Comparison of ENCODE assay signal across 1 cellular context in the genomic region with DNA sequence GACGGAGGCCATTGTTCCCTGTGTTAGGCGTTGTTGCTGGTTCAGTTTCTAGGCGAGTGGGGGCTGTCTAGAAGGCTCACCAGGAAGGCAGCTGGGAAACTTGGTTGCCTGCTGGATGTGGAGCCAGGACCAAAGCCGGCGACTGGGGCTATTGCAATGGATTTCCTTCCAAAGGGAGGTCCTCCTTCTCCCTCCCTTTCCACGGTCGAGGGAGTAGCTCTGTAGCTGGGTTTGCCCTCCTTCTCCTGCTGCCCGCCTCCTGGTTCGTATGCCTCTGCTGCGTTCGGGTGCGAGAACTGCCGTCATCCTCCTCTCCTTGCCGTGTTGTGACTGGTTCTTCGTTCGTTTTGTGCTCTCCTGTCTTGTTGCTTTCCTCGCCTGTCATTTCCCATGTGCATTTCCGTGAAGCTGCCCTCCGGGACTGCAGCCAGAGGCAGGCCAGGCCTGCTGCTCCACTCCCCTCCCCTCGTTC.
TF ChIP-seq lines count a peak whose summit lies in the region.

No MANE protein-coding gene starts in this region.

TF ChIP-seq in WTC11, 78 proteins besides CTCF, POLR2A, EP300 and RAD21 (continued from another document):
- TF ChIP-seq, protein P1, sequence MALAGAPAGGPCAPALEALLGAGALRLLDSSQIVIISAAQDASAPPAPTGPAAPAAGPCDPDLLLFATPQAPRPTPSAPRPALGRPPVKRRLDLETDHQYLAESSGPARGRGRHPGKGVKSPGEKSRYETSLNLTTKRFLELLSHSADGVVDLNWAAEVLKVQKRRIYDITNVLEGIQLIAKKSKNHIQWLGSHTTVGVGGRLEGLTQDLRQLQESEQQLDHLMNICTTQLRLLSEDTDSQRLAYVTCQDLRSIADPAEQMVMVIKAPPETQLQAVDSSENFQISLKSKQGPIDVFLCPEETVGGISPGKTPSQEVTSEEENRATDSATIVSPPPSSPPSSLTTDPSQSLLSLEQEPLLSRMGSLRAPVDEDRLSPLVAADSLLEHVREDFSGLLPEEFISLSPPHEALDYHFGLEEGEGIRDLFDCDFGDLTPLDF (CRISPR knock-in tag; IDR thresholded peaks at IDR 0.05) = no peak
